ENCODE assay signal across 21 cellular contexts in genomic region chr12:46824709-46825108, GRCh38. TPM values are rescaled to one million over a fixed set of nuclear protein-coding genes. Genes with fewer than 3 reads are reported as not detected.
A peak's percentile ranks its signal among the peaks of the same experiment; 100 is the strongest.
DNase-seq lines count a peak whose midpoint lies in the region; ATAC-seq, FAIRE-seq and TF ChIP-seq lines count a peak whose summit lies in the region.
"Had no signal": no experiment of that assay in that cellular context is flagged by ENCODE, and none has a peak within 500 bp of the region (broad histone marks: within the 10 kb centered on the region; RNA-seq: fewer than 3 reads in every experiment).

No MANE protein-coding gene starts in this region.

- in situ Hi-C loops in HepG2 (cut with HindIII; ENCODE audit: extremely low pct_ligation_motif_present, low pct_unique_long_range_greater_than_20kb): no loop called here

- intact Hi-C loops in HepG2 (cut with micrococcal nuclease; ENCODE audit: unreplicated experiment): loop anchor here (5.0 to 10.0 kb wide), 2 partner anchors 50 to 147 kb away; no protein-coding TSS in a partner anchor
- intact Hi-C loops in left colon (cut with DNase I, micrococcal nuclease): no loop called here
- intact Hi-C loops in psoas muscle (cut with DNase I): loop anchor here in 1 of 2 donors (5.0 kb wide), 1 partner anchor 142 kb away; no protein-coding TSS in a partner anchor
- intact Hi-C loops in PC-9 (cut with micrococcal nuclease; ENCODE audit: unreplicated experiment): no loop called here

- H3K4me1 ChIP-seq in liver (ENCODE audit: control insufficient read depth in 4 of 4, insufficient read depth in 4 of 4, low read length in 3 of 4): peaks cover 7 to 41% (median 25%) of the 10 kb centered on the region in 4 donors
- H3K4me1 ChIP-seq in HepG2 (ENCODE audit: insufficient read depth, low read length): peaks cover 42% of the 10 kb centered on the region
- H3K4me1 ChIP-seq in psoas muscle: peaks cover 14% of the 10 kb centered on the region
- H3K4me1 ChIP-seq in PC-9 (replicated peaks; ENCODE audit: insufficient read depth): no peaks in the 10 kb centered on the region; the same call in 1 of the 2 replicates
- H3K4me1 ChIP-seq: BLaER1 had no signal

- H3K9me3 ChIP-seq in liver (ENCODE audit: control insufficient read depth in 4 of 4, low read length in 3 of 4) (no peaks in the 10 kb centered on the region), HepG2 (ENCODE audit: low read length) (no peaks in the 10 kb centered on the region), psoas muscle (no peaks in the 10 kb centered on the region), PC-9 (ENCODE audit: insufficient read depth, low read depth) (no peaks in the 10 kb centered on the region)
- H3K9me3 ChIP-seq: BLaER1 had no signal

- FAIRE-seq in HepG2 (lab: Jason Lieb, UNC): no peak
- FAIRE-seq: A204.1, D721Med, HTR-8/SVneo, RCC 7860 had no signal

- BruUV-seq in HepG2 (replicated peaks; lab: Mats Ljungman, UMichigan) (no TSS peak), PC-9 (replicated peaks; lab: Mats Ljungman, UMichigan) (no TSS peak)

- ATAC-seq in HepG2: no peak
- peak; percentile 58 for ATAC-seq in left colon
- ATAC-seq in psoas muscle: no peak

- POLR2A ChIA-PET in HepG2 (lab: Yijun Ruan, JAX) (no interaction called here), PC-9 (lab: Charles Lee; ENCODE audit: unreplicated experiment) (no interaction called here)

- TF ChIP-seq POLR2A in HepG2 (IDR thresholded peaks at IDR 0.05; ENCODE audit: insufficient read depth in 1 of 2, low read depth in 2 of 2, low read length in 2 of 2): no peak

- CTCF ChIA-PET in HepG2 (lab: Yijun Ruan, JAX; ENCODE audit: low intra/inter-chr PET ratio, low total read pairs): no interaction called here
- CTCF ChIA-PET in PC-9 (lab: Charles Lee): no interaction called here

- no peak for TF ChIP-seq CTCF in liver (IDR thresholded peaks at IDR 0.05; ENCODE audit: low read depth, low read length, missing input control)
- no peak for TF ChIP-seq CTCF in HepG2 (CRISPR knock-in tag; IDR thresholded peaks at IDR 0.05)
- no peak for TF ChIP-seq CTCF in psoas muscle (IDR thresholded peaks at IDR 0.05)
- no peak for TF ChIP-seq CTCF in PC-9 (conservative IDR thresholded peaks at IDR 0.05)

- H4K20me1 ChIP-seq in HepG2 (ENCODE audit: insufficient read depth, low read length) (no peaks in the 10 kb centered on the region), PC-9 (ENCODE audit: insufficient read depth) (no peaks in the 10 kb centered on the region)
- H4K20me1 ChIP-seq: BLaER1 had no signal

- no peak overlapping the region for H2AFZ ChIP-seq in HepG2 (ENCODE audit: low read length)
- no peak overlapping the region; the same call in 1 of the 2 replicates for H2AFZ ChIP-seq in PC-9

- H3F3A ChIP-seq in PC-9 (ENCODE audit: insufficient read depth, low read depth): no peaks in the 10 kb centered on the region

- 72% methylated on average over 2 of the region's 2 CpGs for WGBS in liver
- 91% methylated on average over 2 of the region's 2 CpGs for WGBS in HepG2 (ENCODE audit: low lambda C conversion rate)
- 94 to 96% (median 96%) methylated on average over 2 of the region's 2 CpGs for WGBS in psoas muscle, 3 donors

- TF ChIP-seq EP300 in HepG2 (IDR thresholded peaks at IDR 0.05; ENCODE audit: low read depth in 2 of 2, low read length in 2 of 2): no peak
- no peak for TF ChIP-seq EP300 in HepG2 (CRISPR knock-in tag; IDR thresholded peaks at IDR 0.05; ENCODE audit: borderline replicate concordance)

- H3K36me3 ChIP-seq in liver (ENCODE audit: control insufficient read depth in 4 of 4, insufficient read depth in 3 of 4, low read depth in 1 of 4, low read length in 3 of 4) (peaks cover 0 to 3% (median 1%) of the 10 kb centered on the region in 4 donors), HepG2 (replicated peaks in 1 of 2; ENCODE audit: control insufficient read depth in 1 of 2, insufficient read depth in 2 of 2, low read length in 2 of 2) (no peaks in the 10 kb centered on the region), psoas muscle (ENCODE audit: insufficient read depth in 1 of 2, low read depth in 1 of 2) (no peaks in the 10 kb centered on the region), PC-9 (ENCODE audit: low read depth) (no peaks in the 10 kb centered on the region)
- H3K36me3 ChIP-seq: BLaER1 had no signal

- H3K4me2 ChIP-seq in HepG2 (ENCODE audit: low read depth, low read length) (no peak overlapping the region), PC-9 (no peak overlapping the region; the same call in 1 of the 2 replicates)
- H3K4me2 ChIP-seq: BLaER1 had no signal

- H3K79me2 ChIP-seq in HepG2 (ENCODE audit: insufficient read depth, low read length) (no peaks in the 10 kb centered on the region), PC-9 (ENCODE audit: low read depth) (no peaks in the 10 kb centered on the region)

- H3K9me2 ChIP-seq in PC-9 (ENCODE audit: insufficient read depth): no peaks in the 10 kb centered on the region

- H3K27me3 ChIP-seq in liver (ENCODE audit: control insufficient read depth in 4 of 4, insufficient read depth in 4 of 4, low read length in 3 of 4): no peaks in the 10 kb centered on the region
- H3K27me3 ChIP-seq in HepG2 (ENCODE audit: control insufficient read depth in 1 of 2, insufficient read depth in 2 of 2, low read length in 2 of 2): peaks cover 0 to 4% of the 10 kb centered on the region in 2 experiments; a peak in 2 of 5 replicates
- H3K27me3 ChIP-seq in psoas muscle (ENCODE audit: insufficient read depth in 3 of 3, low read length in 2 of 3): no peaks in the 10 kb centered on the region
- no peaks in the 10 kb centered on the region for H3K27me3 ChIP-seq in PC-9 (ENCODE audit: insufficient read depth, low read depth)
- H3K27me3 ChIP-seq: BLaER1 had no signal

- TF ChIP-seq RAD21 in liver (IDR thresholded peaks at IDR 0.05) (no peak), HepG2 (CRISPR knock-in tag; IDR thresholded peaks at IDR 0.05) (no peak)

- H3K9ac ChIP-seq in liver (ENCODE audit: low read depth in 1 of 2, low read length in 2 of 2): peak overlapping the region; percentile 19 to 30
- no peak overlapping the region for H3K9ac ChIP-seq in HepG2 (ENCODE audit: insufficient read depth, low read depth, low read length)
- H3K9ac ChIP-seq: BLaER1 had no signal

- H3K27ac ChIP-seq in liver (ENCODE audit: low read depth in 1 of 2, low read length in 2 of 2) (no peak overlapping the region), HepG2 (ENCODE audit: extremely low read length, insufficient read depth, low read length) (no peak overlapping the region), psoas muscle (no peak overlapping the region), PC-9 (no peak overlapping the region)
- H3K27ac ChIP-seq: BLaER1 had no signal

- DNase-seq in HepG2 (ENCODE audit: low spot score) (no peak), left colon (no peak), psoas muscle (no peak), mesenteric fat pad (ENCODE audit: low spot score) (no peak), GDM1 (lab: John Stamatoyannopoulos, UW) (no peak), PC-9 (no peak)
- DNase-seq: CD4-positive, CD25-positive, alpha-beta regulatory T cell; H9; KBM-7; MV-4-11; NCI-H1105 treated with DMSO at 0.1 percent for 48 hours; NCI-H1694; NCI-H446 treated with DMSO at 0.1 percent for 48 hours; NCI-H526; SIG-M5 had no signal

- H3K4me3 ChIP-seq in liver (ENCODE audit: low read depth in 1 of 3, low read length in 3 of 3) (peak overlapping the region; percentile 30 to 69 (median 59)), HepG2 (replicated peaks in 1 of 3; ENCODE audit: insufficient read depth in 1 of 3, low read depth in 2 of 3, low read length in 3 of 3) (no peak overlapping the region), psoas muscle (peak overlapping the region; percentile 60), PC-9 (no peak overlapping the region)
- H3K4me3 ChIP-seq: BLaER1 had no signal

TF ChIP-seq in liver, 16 proteins besides CTCF, POLR2A, EP300 and RAD21:
- no peak for TF ChIP-seq TAF1 (conservative IDR thresholded peaks at IDR 0.05)
- peak in 1 of 2 donors; percentile 34 for TF ChIP-seq RXRA (IDR thresholded peaks at IDR 0.05)
TF ChIP-seq in liver: peak in this region for 1.

TF ChIP-seq in HepG2, 621 proteins besides CTCF, POLR2A, EP300 and RAD21 (continues in another document):
- no peak for TF ChIP-seq ZNF746 (CRISPR knock-in tag; IDR thresholded peaks at IDR 0.05)

RNA-seq across cellular contexts. Expression of gene SLC38A4, which starts 1.1 kb away (rescaled TPM):
- 100 to 1,000 TPM; 219 to 389 TPM for total RNA-seq in liver
- polyA plus RNA-seq in liver: 100 to 1,000 TPM in 1 of 2 donors, 10 to 100 TPM in 1; 92.0 to 120 TPM
- 2.8 and 3.5 TPM in 2 replicates for total RNA-seq in HepG2 (2016; rRNA removed; fragmentation: Illumina TruSeq; extraction: Trizol)
- 0.61 and 0.62 TPM in 2 replicates for total RNA-seq in HepG2 (2016; cell fraction: cytosol; rRNA removed; fragmentation: Illumina TruSeq; extraction: Trizol; ENCODE audit: low read depth)
- 3.2 TPM in 2 replicates for total RNA-seq in HepG2 (2016; cell fraction: insoluble cytoplasmic fraction; rRNA removed; fragmentation: Illumina TruSeq; extraction: Trizol)
- 2.4 and 2.6 TPM in 2 replicates for total RNA-seq in HepG2 (2016; cell fraction: membrane; rRNA removed; fragmentation: Illumina TruSeq; extraction: Trizol)
- 2.5 and 2.9 TPM in 2 replicates for total RNA-seq in HepG2 (2016; cell fraction: nucleus; rRNA removed; fragmentation: Illumina TruSeq; extraction: Trizol)
- 5.0 and 5.2 TPM in 2 replicates for polyA plus RNA-seq in HepG2 (2011; rRNA removed)
- 2.2 and 5.0 TPM in 2 replicates for polyA plus RNA-seq in HepG2 (2011; cell fraction: cytosol; rRNA removed)
- polyA plus RNA-seq in HepG2 (2011; cell fraction: nucleus; rRNA removed): 3.0 and 5.8 TPM in 2 replicates
- polyA plus RNA-seq in HepG2 (2012): 17.1 and 20.4 TPM in 2 replicates
- polyA plus RNA-seq in HepG2 (2016; cell fraction: cytosol; fragmentation: Illumina TruSeq; extraction: Trizol; ENCODE audit: low read depth): 0.35 TPM in 2 replicates
- polyA plus RNA-seq in HepG2 (2016; cell fraction: insoluble cytoplasmic fraction; fragmentation: Illumina TruSeq; extraction: Trizol; ENCODE audit: low read depth): 2.7 and 3.2 TPM in 2 replicates
- 1.3 and 1.4 TPM in 2 replicates for polyA plus RNA-seq in HepG2 (2016; cell fraction: membrane; fragmentation: Illumina TruSeq; extraction: Trizol; ENCODE audit: low read depth)
- 3.6 and 3.8 TPM in 2 replicates for polyA plus RNA-seq in HepG2 (2016; cell fraction: nucleus; fragmentation: Illumina TruSeq; extraction: Trizol; ENCODE audit: insufficient read depth, low read depth)
- polyA minus RNA-seq in HepG2 (2011; rRNA and poly(A)+ RNA removed; ENCODE audit: low replicate concordance): 5.5 TPM in 1 of 2 replicates, not detected in the other
- polyA minus RNA-seq in HepG2 (2011; cell fraction: cytosol; rRNA and poly(A)+ RNA removed): 3.0 and 5.9 TPM in 2 replicates
- polyA minus RNA-seq in HepG2 (2011; cell fraction: nucleus; rRNA and poly(A)+ RNA removed): 3.0 and 6.1 TPM in 2 replicates
- 1 to 10 TPM; 5.4 to 8.0 TPM for total RNA-seq in left colon
- 10 to 100 TPM in 3 of 4 donors, 1 to 10 TPM in 1; 9.2 to 17.0 (median 11.5) TPM for total RNA-seq in psoas muscle
- polyA plus RNA-seq in psoas muscle: 10 to 100 TPM in 2 of 3 donors, under 1 TPM in 1; 0.31 to 25.6 (median 17.3) TPM
- total RNA-seq in mesenteric fat pad: 0.45 TPM
- total RNA-seq in PC-9 (2021): 0.09 TPM in 1 of 2 replicates, not detected in the other
- total RNA-seq: CD4-positive, CD25-positive, alpha-beta regulatory T cell had no signal
- polyA plus RNA-seq: CD4-positive, CD25-positive, alpha-beta regulatory T cell had no signal

Comparison
In these comparisons a context has a peak if more than half of its experiments do, and no peak if none do; other contexts are left out.
1. H3K4me3 ChIP-seq: peak in liver (3 of 3) and psoas muscle (single experiment); none in HepG2 (0 of 3) and PC-9 (single experiment).
2. RNA of gene SLC38A4, which starts 1.1 kb away (total RNA-seq): 219 to 389 TPM in liver; 9.2 to 17.0 TPM in psoas muscle, 5.4 to 8.0 TPM in left colon, 0.61 to 3.5 TPM in HepG2, 0.45 TPM in mesenteric fat pad (single experiment) and 0.09 TPM in PC-9; every median in the first group is over 10 times any median in the second.